Comparison of ENCODE assay signal across 32 cellular contexts in the genomic region with DNA sequence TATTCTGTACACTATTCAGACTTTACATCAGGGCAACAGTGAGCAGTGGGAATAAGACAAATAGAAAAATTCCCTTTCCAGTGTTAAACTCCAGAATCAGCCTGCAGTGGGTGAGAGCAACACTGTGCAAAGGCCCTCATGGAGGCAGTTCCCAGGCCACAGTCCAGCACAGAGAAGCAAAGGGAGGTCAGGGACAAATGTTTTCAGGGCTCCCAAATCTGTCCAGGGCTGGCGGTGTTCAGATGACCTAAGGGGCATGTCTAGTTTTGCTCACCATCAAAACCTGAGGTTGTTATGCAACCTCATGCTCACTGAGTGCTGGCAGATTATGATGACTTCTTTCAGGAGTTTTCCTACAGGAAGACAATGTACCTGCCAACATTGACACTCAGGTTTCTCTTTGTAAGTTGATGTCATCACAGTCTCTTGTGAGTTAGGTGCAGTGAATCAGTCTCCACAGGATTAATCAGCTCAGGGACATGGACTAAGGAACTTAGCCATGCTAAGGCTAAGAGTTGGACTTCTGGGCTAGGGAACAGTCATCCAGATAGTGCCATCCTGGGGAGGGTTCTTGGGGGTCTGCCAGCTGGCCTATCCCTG. TPM values are rescaled to one million over a fixed set of nuclear protein-coding genes. Genes with fewer than 3 reads are reported as not detected.
"Had no signal": no experiment of that assay in that cellular context is flagged by ENCODE, and none has a peak within 500 bp of the region (broad histone marks: within the 10 kb centered on the region; RNA-seq: fewer than 3 reads in every experiment).

No MANE protein-coding gene starts in this region.

- DNase-seq: activated B cell treated with CpG ODN at 0.5 μM for 24 hours; activated CD8-positive, alpha-beta memory T cell treated with anti-CD3 and anti-CD28 coated beads, Interleukin-2, amount 10 ng/mL, durations not matched to agents 7 days and 5 days; activated CD8-positive, alpha-beta T cell treated with anti-CD3 and anti-CD28 coated beads, Interleukin-2, amount 10 ng/mL, durations not matched to agents 7 days and 5 days; activated T-cell treated with anti-CD3 and anti-CD28 coated beads, Interleukin-2, amount 50 U/mL, for 48 hours; anterior cingulate cortex; cerebellar nuclear complex; colonic mucosa; effector CD8-positive, alpha-beta T cell; erythroblast; left cardiac atrium; naive thymus-derived CD4-positive, alpha-beta T cell; nucleus accumbens; pancreas; psoas muscle; sigmoid colon; small intestine; stimulated activated CD4-positive, alpha-beta T cell treated with anti-CD3 and anti-CD28 coated beads, Interleukin-4, amount 100 ng/mL, for 24 hours; T-helper 1 cell; trophoblast cell had no signal

- H3K4me3 ChIP-seq: cardiac muscle cell, colonic mucosa, pancreas, psoas muscle, sigmoid colon, thoracic aorta had no signal

- FAIRE-seq: endometrium, frontal cortex, islet of Langerhans, pancreas, small intestine, urothelium cell line had no signal

- H3K27ac ChIP-seq: cardiac muscle cell, colonic mucosa, pancreas, psoas muscle, sigmoid colon, thoracic aorta had no signal

- H3K9me3 ChIP-seq: colonic mucosa, pancreas, psoas muscle, sigmoid colon, thoracic aorta had no signal

- H3K36me3 ChIP-seq: cardiac muscle cell, colonic mucosa, pancreas, sigmoid colon, thoracic aorta had no signal

- H3K4me1 ChIP-seq: colonic mucosa, pancreas, psoas muscle, sigmoid colon had no signal

- H3K27me3 ChIP-seq: cardiac muscle cell, colonic mucosa had no signal

- ATAC-seq: activated CD8-positive, alpha-beta memory T cell treated with anti-CD3 and anti-CD28 coated beads, Interleukin-2, amount 10 ng/mL, durations not matched to agents 7 days and 5 days; activated CD8-positive, alpha-beta T cell treated with anti-CD3 and anti-CD28 coated beads, Interleukin-2, amount 10 ng/mL, durations not matched to agents 7 days and 5 days; activated naive CD4-positive, alpha-beta T cell treated with anti-CD3 and anti-CD28 coated beads, Interleukin-2, amount 50 U/mL, for 72 hours; left cardiac atrium; naive thymus-derived CD4-positive, alpha-beta T cell; pancreas; psoas muscle; stimulated activated effector memory CD8-positive, alpha-beta T cell treated with anti-CD3 and anti-CD28 coated beads, Interleukin-12 subunit alpha, Interleukin-12 subunit beta, amount 100 ng/mL, for 72 hours had no signal

RNA-seq across cellular contexts. Expression of a gene that starts 3.6 kb away (rescaled TPM):
- total RNA-seq: activated B cell treated with CpG ODN at 0.5 μM for 24 hours; activated CD8-positive, alpha-beta memory T cell treated with anti-CD3 and anti-CD28 coated beads, Interleukin-2, amount 10 ng/mL, durations not matched to agents 7 days and 5 days; activated CD8-positive, alpha-beta T cell treated with anti-CD3 and anti-CD28 coated beads, Interleukin-2, amount 10 ng/mL, durations not matched to agents 7 days and 5 days; activated naive CD4-positive, alpha-beta T cell treated with anti-CD3 and anti-CD28 coated beads, Interleukin-2, amount 50 U/mL, for 72 hours; activated T-helper 2 cell treated with anti-CD3 and anti-CD28 coated beads, Interferon-gamma antibody, Interleukin-2, Interleukin-4, amounts not matched to agents 10 μg/mL and 5 μg/mL and 100 μg/mL, durations not matched to agents 14 hours and 24 hours and 36 hours; cardiac muscle cell; colonic mucosa; dermis microvascular lymphatic vessel endothelial cell; frontal cortex; left cardiac atrium; liver; mesothelial cell of epicardium; naive thymus-derived CD4-positive, alpha-beta T cell; pancreas; psoas muscle; sigmoid colon; subcutaneous adipose tissue; thoracic aorta had no signal

RNA-seq across cellular contexts. Expression of a gene that starts 7.3 kb away (rescaled TPM):
- total RNA-seq: activated B cell treated with CpG ODN at 0.5 μM for 24 hours; activated CD8-positive, alpha-beta memory T cell treated with anti-CD3 and anti-CD28 coated beads, Interleukin-2, amount 10 ng/mL, durations not matched to agents 7 days and 5 days; activated CD8-positive, alpha-beta T cell treated with anti-CD3 and anti-CD28 coated beads, Interleukin-2, amount 10 ng/mL, durations not matched to agents 7 days and 5 days; activated naive CD4-positive, alpha-beta T cell treated with anti-CD3 and anti-CD28 coated beads, Interleukin-2, amount 50 U/mL, for 72 hours; activated T-helper 2 cell treated with anti-CD3 and anti-CD28 coated beads, Interferon-gamma antibody, Interleukin-2, Interleukin-4, amounts not matched to agents 10 μg/mL and 5 μg/mL and 100 μg/mL, durations not matched to agents 14 hours and 24 hours and 36 hours; cardiac muscle cell; colonic mucosa; dermis microvascular lymphatic vessel endothelial cell; frontal cortex; left cardiac atrium; liver; mesothelial cell of epicardium; naive thymus-derived CD4-positive, alpha-beta T cell; pancreas; psoas muscle; sigmoid colon; subcutaneous adipose tissue; thoracic aorta had no signal

RNA-seq across cellular contexts. Expression of a gene that starts 59.6 kb away (rescaled TPM):
- total RNA-seq: activated B cell treated with CpG ODN at 0.5 μM for 24 hours; activated CD8-positive, alpha-beta memory T cell treated with anti-CD3 and anti-CD28 coated beads, Interleukin-2, amount 10 ng/mL, durations not matched to agents 7 days and 5 days; activated CD8-positive, alpha-beta T cell treated with anti-CD3 and anti-CD28 coated beads, Interleukin-2, amount 10 ng/mL, durations not matched to agents 7 days and 5 days; activated naive CD4-positive, alpha-beta T cell treated with anti-CD3 and anti-CD28 coated beads, Interleukin-2, amount 50 U/mL, for 72 hours; activated T-helper 2 cell treated with anti-CD3 and anti-CD28 coated beads, Interferon-gamma antibody, Interleukin-2, Interleukin-4, amounts not matched to agents 10 μg/mL and 5 μg/mL and 100 μg/mL, durations not matched to agents 14 hours and 24 hours and 36 hours; cardiac muscle cell; colonic mucosa; dermis microvascular lymphatic vessel endothelial cell; frontal cortex; left cardiac atrium; liver; mesothelial cell of epicardium; naive thymus-derived CD4-positive, alpha-beta T cell; pancreas; psoas muscle; sigmoid colon; subcutaneous adipose tissue; thoracic aorta had no signal
